ENCODE assay signal across 1 cellular context in genomic region chr13:97307096-97307495, GRCh38.
A peak's percentile ranks its signal among the peaks of the same experiment; 100 is the strongest.
TF ChIP-seq lines count a peak whose summit lies in the region.

No MANE protein-coding gene starts in this region.

TF ChIP-seq in liver, 16 proteins besides CTCF, POLR2A, EP300 and RAD21 (continued from another document):
- TF ChIP-seq, protein P1, sequence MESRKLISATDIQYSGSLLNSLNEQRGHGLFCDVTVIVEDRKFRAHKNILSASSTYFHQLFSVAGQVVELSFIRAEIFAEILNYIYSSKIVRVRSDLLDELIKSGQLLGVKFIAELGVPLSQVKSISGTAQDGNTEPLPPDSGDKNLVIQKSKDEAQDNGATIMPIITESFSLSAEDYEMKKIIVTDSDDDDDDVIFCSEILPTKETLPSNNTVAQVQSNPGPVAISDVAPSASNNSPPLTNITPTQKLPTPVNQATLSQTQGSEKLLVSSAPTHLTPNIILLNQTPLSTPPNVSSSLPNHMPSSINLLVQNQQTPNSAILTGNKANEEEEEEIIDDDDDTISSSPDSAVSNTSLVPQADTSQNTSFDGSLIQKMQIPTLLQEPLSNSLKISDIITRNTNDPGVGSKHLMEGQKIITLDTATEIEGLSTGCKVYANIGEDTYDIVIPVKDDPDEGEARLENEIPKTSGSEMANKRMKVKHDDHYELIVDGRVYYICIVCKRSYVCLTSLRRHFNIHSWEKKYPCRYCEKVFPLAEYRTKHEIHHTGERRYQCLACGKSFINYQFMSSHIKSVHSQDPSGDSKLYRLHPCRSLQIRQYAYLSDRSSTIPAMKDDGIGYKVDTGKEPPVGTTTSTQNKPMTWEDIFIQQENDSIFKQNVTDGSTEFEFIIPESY (IDR thresholded peaks at IDR 0.05) = no peak
- TF ChIP-seq EGR1 (IDR thresholded peaks at IDR 0.05; ENCODE audit: low read depth in 2 of 2) = peak in 1 of 2 donors; percentile 37
- TF ChIP-seq, protein P2, sequence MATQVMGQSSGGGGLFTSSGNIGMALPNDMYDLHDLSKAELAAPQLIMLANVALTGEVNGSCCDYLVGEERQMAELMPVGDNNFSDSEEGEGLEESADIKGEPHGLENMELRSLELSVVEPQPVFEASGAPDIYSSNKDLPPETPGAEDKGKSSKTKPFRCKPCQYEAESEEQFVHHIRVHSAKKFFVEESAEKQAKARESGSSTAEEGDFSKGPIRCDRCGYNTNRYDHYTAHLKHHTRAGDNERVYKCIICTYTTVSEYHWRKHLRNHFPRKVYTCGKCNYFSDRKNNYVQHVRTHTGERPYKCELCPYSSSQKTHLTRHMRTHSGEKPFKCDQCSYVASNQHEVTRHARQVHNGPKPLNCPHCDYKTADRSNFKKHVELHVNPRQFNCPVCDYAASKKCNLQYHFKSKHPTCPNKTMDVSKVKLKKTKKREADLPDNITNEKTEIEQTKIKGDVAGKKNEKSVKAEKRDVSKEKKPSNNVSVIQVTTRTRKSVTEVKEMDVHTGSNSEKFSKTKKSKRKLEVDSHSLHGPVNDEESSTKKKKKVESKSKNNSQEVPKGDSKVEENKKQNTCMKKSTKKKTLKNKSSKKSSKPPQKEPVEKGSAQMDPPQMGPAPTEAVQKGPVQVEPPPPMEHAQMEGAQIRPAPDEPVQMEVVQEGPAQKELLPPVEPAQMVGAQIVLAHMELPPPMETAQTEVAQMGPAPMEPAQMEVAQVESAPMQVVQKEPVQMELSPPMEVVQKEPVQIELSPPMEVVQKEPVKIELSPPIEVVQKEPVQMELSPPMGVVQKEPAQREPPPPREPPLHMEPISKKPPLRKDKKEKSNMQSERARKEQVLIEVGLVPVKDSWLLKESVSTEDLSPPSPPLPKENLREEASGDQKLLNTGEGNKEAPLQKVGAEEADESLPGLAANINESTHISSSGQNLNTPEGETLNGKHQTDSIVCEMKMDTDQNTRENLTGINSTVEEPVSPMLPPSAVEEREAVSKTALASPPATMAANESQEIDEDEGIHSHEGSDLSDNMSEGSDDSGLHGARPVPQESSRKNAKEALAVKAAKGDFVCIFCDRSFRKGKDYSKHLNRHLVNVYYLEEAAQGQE (IDR thresholded peaks at IDR 0.05) = no peak
- TF ChIP-seq, protein P3, sequence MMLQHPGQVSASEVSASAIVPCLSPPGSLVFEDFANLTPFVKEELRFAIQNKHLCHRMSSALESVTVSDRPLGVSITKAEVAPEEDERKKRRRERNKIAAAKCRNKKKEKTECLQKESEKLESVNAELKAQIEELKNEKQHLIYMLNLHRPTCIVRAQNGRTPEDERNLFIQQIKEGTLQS (IDR thresholded peaks at IDR 0.05) = no peak
- no peak for TF ChIP-seq HNF4G (IDR thresholded peaks at IDR 0.05)
